19 cellular contexts compared by ENCODE assay signal in genomic region chr14:94127330-94127729, GRCh38. TPM values are rescaled to one million over a fixed set of nuclear protein-coding genes. Genes with fewer than 3 reads are reported as not detected.
"Had no signal": no experiment of that assay in that cellular context is flagged by ENCODE, and none has a peak within 500 bp of the region (broad histone marks: within the 10 kb centered on the region; RNA-seq: fewer than 3 reads in every experiment).

No MANE protein-coding gene starts in this region.

- H3K4me1 ChIP-seq: prostate gland, SJSA1 had no signal

- H3K27me3 Mint-ChIP-seq: effector memory CD8-positive, alpha-beta T cell had no signal

- H3K4me3 ChIP-seq: lung, prostate gland, SJSA1, stomach, upper lobe of left lung had no signal

- H3K27ac Mint-ChIP-seq: nephron had no signal

- H3K36me3 Mint-ChIP-seq: brain had no signal

- H3K27ac ChIP-seq: prostate gland, SJSA1, stomach, upper lobe of left lung had no signal

- H3K27me3 ChIP-seq: SJSA1, upper lobe of left lung had no signal

- DNase-seq: activated CD4-positive, alpha-beta T cell treated with anti-CD3 and anti-CD28 coated beads, Interleukin-2, amount 50 U/mL, for 4 hours; activated naive CD4-positive, alpha-beta T cell; activated T-cell treated with anti-CD3 and anti-CD28 coated beads, Interleukin-2, amount 50 U/mL, for 1 hour; dermis blood vessel endothelial cell; effector memory CD8-positive, alpha-beta T cell; foreskin fibroblast; left colon; occipital lobe; right cardiac atrium; small intestine; stimulated activated CD4-positive, alpha-beta T cell treated with anti-CD3 and anti-CD28 coated beads, Interleukin-15, amount 100 ng/mL, for 24 hours; stimulated activated CD4-positive, alpha-beta T cell treated with anti-CD3 and anti-CD28 coated beads, Interleukin-4, amount 100 ng/mL, for 1 hour; upper lobe of left lung had no signal

- H3K9me3 Mint-ChIP-seq: effector memory CD8-positive, alpha-beta T cell; nephron had no signal

- H3K36me3 ChIP-seq: prostate gland, upper lobe of left lung had no signal

- H3K9me3 ChIP-seq: prostate gland, SJSA1, stomach, upper lobe of left lung had no signal

- ATAC-seq: effector memory CD8-positive, alpha-beta T cell; left colon; right cardiac atrium had no signal

RNA-seq across cellular contexts. Expression of gene PPP4R4, which starts 46.8 kb away (rescaled TPM):
- total RNA-seq: dermis blood vessel endothelial cell had no signal
